ENCODE assay signal across 2 cellular contexts in the genomic region with DNA sequence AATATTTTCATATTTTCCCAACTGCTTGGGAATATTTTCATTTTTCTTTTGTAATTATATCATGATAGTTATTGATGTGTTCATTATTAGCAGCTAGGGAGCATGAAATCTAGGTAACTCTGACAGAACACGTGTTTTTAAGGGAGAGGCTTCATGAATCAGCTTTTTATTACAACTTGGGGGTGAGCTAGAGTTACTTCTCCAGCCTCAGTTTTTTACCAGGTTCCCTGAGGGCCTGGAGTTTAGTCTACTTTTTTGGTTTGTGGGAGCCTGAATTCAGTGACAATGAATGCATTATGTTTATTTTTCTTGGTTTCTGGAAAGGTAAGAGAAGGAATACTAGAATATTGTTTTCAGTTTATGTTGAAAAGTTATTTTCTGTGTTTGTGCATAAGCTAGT.
TF ChIP-seq lines count a peak whose summit lies in the region.

No MANE protein-coding gene starts in this region.

TF ChIP-seq in A549, 52 proteins besides CTCF, POLR2A, EP300 and RAD21:
- TF ChIP-seq, protein P1, sequence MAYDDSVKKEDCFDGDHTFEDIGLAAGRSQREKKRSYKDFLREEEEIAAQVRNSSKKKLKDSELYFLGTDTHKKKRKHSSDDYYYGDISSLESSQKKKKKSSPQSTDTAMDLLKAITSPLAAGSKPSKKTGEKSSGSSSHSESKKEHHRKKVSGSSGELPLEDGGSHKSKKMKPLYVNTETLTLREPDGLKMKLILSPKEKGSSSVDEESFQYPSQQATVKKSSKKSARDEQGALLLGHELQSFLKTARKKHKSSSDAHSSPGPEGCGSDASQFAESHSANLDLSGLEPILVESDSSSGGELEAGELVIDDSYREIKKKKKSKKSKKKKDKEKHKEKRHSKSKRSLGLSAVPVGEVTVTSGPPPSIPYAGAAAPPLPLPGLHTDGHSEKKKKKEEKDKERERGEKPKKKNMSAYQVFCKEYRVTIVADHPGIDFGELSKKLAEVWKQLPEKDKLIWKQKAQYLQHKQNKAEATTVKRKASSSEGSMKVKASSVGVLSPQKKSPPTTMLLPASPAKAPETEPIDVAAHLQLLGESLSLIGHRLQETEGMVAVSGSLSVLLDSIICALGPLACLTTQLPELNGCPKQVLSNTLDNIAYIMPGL (CRISPR knock-in tag; IDR thresholded peaks at IDR 0.05; ENCODE audit: borderline replicate concordance) = no peak
- TF ChIP-seq ESRRA (IDR thresholded peaks at IDR 0.05; ENCODE audit: borderline replicate concordance, low read length) = no peak
- TF ChIP-seq CBX8 (IDR thresholded peaks at IDR 0.05) = no peak
- no peak for TF ChIP-seq BHLHE40 (IDR thresholded peaks at IDR 0.05; ENCODE audit: low read depth, low read length)
- TF ChIP-seq ZFP36 (IDR thresholded peaks at IDR 0.05; ENCODE audit: borderline replicate concordance, partially characterized antibody) = no peak
- TF ChIP-seq SREBF2 (IDR thresholded peaks at IDR 0.05) = no peak
- TF ChIP-seq CEBPB (IDR thresholded peaks at IDR 0.05) = no peak
- TF ChIP-seq RARB (CRISPR knock-in tag; IDR thresholded peaks at IDR 0.05) = no peak
- TF ChIP-seq FOSB (CRISPR knock-in tag; IDR thresholded peaks at IDR 0.05) = no peak
- no peak for TF ChIP-seq KDM1A (IDR thresholded peaks at IDR 0.05; ENCODE audit: low read depth)

TF ChIP-seq in GM23338, 12 proteins besides CTCF, POLR2A, EP300 and RAD21 (continued from another document):
- TF ChIP-seq, protein P2, sequence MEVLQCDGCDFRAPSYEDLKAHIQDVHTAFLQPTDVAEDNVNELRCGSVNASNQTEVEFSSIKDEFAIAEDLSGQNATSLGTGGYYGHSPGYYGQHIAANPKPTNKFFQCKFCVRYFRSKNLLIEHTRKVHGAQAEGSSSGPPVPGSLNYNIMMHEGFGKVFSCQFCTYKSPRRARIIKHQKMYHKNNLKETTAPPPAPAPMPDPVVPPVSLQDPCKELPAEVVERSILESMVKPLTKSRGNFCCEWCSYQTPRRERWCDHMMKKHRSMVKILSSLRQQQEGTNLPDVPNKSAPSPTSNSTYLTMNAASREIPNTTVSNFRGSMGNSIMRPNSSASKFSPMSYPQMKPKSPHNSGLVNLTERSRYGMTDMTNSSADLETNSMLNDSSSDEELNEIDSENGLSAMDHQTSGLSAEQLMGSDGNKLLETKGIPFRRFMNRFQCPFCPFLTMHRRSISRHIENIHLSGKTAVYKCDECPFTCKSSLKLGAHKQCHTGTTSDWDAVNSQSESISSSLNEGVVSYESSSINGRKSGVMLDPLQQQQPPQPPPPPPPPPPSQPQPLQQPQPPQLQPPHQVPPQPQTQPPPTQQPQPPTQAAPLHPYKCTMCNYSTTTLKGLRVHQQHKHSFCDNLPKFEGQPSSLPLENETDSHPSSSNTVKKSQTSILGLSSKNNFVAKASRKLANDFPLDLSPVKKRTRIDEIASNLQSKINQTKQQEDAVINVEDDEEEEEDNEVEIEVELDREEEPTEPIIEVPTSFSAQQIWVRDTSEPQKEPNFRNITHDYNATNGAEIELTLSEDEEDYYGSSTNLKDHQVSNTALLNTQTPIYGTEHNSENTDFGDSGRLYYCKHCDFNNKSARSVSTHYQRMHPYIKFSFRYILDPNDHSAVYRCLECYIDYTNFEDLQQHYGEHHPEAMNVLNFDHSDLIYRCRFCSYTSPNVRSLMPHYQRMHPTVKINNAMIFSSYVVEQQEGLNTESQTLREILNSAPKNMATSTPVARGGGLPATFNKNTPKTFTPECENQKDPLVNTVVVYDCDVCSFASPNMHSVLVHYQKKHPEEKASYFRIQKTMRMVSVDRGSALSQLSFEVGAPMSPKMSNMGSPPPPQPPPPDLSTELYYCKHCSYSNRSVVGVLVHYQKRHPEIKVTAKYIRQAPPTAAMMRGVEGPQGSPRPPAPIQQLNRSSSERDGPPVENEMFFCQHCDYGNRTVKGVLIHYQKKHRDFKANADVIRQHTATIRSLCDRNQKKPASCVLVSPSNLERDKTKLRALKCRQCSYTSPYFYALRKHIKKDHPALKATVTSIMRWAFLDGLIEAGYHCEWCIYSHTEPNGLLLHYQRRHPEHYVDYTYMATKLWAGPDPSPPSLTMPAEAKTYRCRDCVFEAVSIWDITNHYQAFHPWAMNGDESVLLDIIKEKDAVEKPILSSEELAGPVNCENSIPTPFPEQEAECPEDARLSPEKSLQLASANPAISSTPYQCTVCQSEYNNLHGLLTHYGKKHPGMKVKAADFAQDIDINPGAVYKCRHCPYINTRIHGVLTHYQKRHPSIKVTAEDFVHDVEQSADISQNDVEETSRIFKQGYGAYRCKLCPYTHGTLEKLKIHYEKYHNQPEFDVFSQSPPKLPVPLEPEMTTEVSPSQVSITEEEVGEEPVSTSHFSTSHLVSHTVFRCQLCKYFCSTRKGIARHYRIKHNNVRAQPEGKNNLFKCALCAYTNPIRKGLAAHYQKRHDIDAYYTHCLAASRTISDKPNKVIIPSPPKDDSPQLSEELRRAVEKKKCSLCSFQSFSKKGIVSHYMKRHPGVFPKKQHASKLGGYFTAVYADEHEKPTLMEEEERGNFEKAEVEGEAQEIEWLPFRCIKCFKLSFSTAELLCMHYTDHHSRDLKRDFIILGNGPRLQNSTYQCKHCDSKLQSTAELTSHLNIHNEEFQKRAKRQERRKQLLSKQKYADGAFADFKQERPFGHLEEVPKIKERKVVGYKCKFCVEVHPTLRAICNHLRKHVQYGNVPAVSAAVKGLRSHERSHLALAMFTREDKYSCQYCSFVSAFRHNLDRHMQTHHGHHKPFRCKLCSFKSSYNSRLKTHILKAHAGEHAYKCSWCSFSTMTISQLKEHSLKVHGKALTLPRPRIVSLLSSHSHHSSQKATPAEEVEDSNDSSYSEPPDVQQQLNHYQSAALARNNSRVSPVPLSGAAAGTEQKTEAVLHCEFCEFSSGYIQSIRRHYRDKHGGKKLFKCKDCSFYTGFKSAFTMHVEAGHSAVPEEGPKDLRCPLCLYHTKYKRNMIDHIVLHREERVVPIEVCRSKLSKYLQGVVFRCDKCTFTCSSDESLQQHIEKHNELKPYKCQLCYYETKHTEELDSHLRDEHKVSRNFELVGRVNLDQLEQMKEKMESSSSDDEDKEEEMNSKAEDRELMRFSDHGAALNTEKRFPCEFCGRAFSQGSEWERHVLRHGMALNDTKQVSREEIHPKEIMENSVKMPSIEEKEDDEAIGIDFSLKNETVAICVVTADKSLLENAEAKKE (CRISPR knock-in tag; IDR thresholded peaks at IDR 0.05) = no peak
- no peak for TF ChIP-seq POLR2AphosphoS5 (IDR thresholded peaks at IDR 0.05; ENCODE audit: low read depth)
- no peak for TF ChIP-seq EZH2 (IDR thresholded peaks at IDR 0.05; ENCODE audit: low read depth, unreplicated experiment)
- TF ChIP-seq CREB1 (CRISPR knock-in tag; IDR thresholded peaks at IDR 0.05; ENCODE audit: low read depth) = no peak
- TF ChIP-seq STAT1 (IDR thresholded peaks at IDR 0.05; ENCODE audit: unreplicated experiment) = no peak
- TF ChIP-seq, protein P3, sequence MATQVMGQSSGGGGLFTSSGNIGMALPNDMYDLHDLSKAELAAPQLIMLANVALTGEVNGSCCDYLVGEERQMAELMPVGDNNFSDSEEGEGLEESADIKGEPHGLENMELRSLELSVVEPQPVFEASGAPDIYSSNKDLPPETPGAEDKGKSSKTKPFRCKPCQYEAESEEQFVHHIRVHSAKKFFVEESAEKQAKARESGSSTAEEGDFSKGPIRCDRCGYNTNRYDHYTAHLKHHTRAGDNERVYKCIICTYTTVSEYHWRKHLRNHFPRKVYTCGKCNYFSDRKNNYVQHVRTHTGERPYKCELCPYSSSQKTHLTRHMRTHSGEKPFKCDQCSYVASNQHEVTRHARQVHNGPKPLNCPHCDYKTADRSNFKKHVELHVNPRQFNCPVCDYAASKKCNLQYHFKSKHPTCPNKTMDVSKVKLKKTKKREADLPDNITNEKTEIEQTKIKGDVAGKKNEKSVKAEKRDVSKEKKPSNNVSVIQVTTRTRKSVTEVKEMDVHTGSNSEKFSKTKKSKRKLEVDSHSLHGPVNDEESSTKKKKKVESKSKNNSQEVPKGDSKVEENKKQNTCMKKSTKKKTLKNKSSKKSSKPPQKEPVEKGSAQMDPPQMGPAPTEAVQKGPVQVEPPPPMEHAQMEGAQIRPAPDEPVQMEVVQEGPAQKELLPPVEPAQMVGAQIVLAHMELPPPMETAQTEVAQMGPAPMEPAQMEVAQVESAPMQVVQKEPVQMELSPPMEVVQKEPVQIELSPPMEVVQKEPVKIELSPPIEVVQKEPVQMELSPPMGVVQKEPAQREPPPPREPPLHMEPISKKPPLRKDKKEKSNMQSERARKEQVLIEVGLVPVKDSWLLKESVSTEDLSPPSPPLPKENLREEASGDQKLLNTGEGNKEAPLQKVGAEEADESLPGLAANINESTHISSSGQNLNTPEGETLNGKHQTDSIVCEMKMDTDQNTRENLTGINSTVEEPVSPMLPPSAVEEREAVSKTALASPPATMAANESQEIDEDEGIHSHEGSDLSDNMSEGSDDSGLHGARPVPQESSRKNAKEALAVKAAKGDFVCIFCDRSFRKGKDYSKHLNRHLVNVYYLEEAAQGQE (IDR thresholded peaks at IDR 0.05; ENCODE audit: unreplicated experiment) = no peak
